In genomic region chr18:57784034-57784815, GRCh38 we compare ENCODE assay signal across 12 cellular contexts. TPM values are rescaled to one million over a fixed set of nuclear protein-coding genes. Genes with fewer than 3 reads are reported as not detected.
DNase-seq lines count a peak whose midpoint lies in the region; ATAC-seq, FAIRE-seq and TF ChIP-seq lines count a peak whose summit lies in the region.
"Had no signal": no experiment of that assay in that cellular context is flagged by ENCODE, and none has a peak within 500 bp of the region (broad histone marks: within the 10 kb centered on the region; RNA-seq: fewer than 3 reads in every experiment).

No MANE protein-coding gene starts in this region.

- H3K27me3 ChIP-seq in heart left ventricle (no peaks in the 10 kb centered on the region), right lobe of liver (no peaks in the 10 kb centered on the region), vagina (no peaks in the 10 kb centered on the region)
- H3K27me3 ChIP-seq: neutrophil had no signal

- TF ChIP-seq POLR2A in heart left ventricle (IDR thresholded peaks at IDR 0.05) (no peak), right lobe of liver (IDR thresholded peaks at IDR 0.05) (no peak), vagina (IDR thresholded peaks at IDR 0.05) (no peak), erythroblast (IDR thresholded peaks at IDR 0.05; ENCODE audit: low read length) (no peak), GM12891 (IDR thresholded peaks at IDR 0.05; ENCODE audit: low read depth, low read length) (no peak)

- TF ChIP-seq CTCF in heart left ventricle (IDR thresholded peaks at IDR 0.05) (no peak), cardiac fibroblast (IDR thresholded peaks at IDR 0.05; ENCODE audit: low read depth, low read length) (no peak), right lobe of liver (IDR thresholded peaks at IDR 0.05) (no peak), vagina (IDR thresholded peaks at IDR 0.05) (no peak)

- peaks cover 6% of the 10 kb centered on the region for H3K4me1 Mint-ChIP-seq in T-helper 2 cell treated with Interferon-gamma antibody and Interleukin-4, amounts not matched to agents 5 μg/mL and 100 μg/mL, for 36 hours (ENCODE audit: low read depth)

- intact Hi-C loops in heart left ventricle (cut with DNase I), result no loop called here
- intact Hi-C loops in Right ventricle myocardium superior (cut with DNase I), result no loop called here
- intact Hi-C loops in right lobe of liver (cut with DNase I), result no loop called here
- intact Hi-C loops in vagina (cut with DNase I), result no loop called here

- no peaks in the 10 kb centered on the region for H3K9me3 Mint-ChIP-seq in T-helper 2 cell treated with Interferon-gamma antibody and Interleukin-4, amounts not matched to agents 5 μg/mL and 100 μg/mL, for 36 hours

- H3K4me1 ChIP-seq in heart left ventricle, result peaks cover 3 to 96% (median 63%) of the 10 kb centered on the region in 12 donors
- peaks cover 0 to 36% (median 13%) of the 10 kb centered on the region in 4 donors for H3K4me1 ChIP-seq in right lobe of liver
- peaks cover 85% of the 10 kb centered on the region for H3K4me1 ChIP-seq in vagina

- H3K4me3 Mint-ChIP-seq in T-helper 2 cell treated with Interferon-gamma antibody and Interleukin-4, amounts not matched to agents 5 μg/mL and 100 μg/mL, for 36 hours, result no peak overlapping the region

- H3K4me3 ChIP-seq in heart left ventricle (no peak overlapping the region), cardiac fibroblast (replicated peaks in 1 of 2; ENCODE audit: low read depth in 2 of 2, low read length in 2 of 2) (no peak overlapping the region), right lobe of liver (no peak overlapping the region), vagina (no peak overlapping the region)

- no peaks in the 10 kb centered on the region for H3K27me3 Mint-ChIP-seq in T-helper 2 cell treated with Interferon-gamma antibody and Interleukin-4, amounts not matched to agents 5 μg/mL and 100 μg/mL, for 36 hours (ENCODE audit: low read depth)

- FAIRE-seq in GM12891 (lab: Jason Lieb, UNC), result no peak

- 58 to 69% (median 63%) methylated on average over 16 of the region's 16 CpGs for WGBS in heart left ventricle, 4 donors
- 41% methylated on average over 16 of the region's 16 CpGs for WGBS in right lobe of liver (ENCODE audit: insufficient coverage, low coverage, low lambda C conversion rate, missing lambda C conversion rate)

- no peaks in the 10 kb centered on the region for H3K36me3 Mint-ChIP-seq in T-helper 2 cell treated with Interferon-gamma antibody and Interleukin-4, amounts not matched to agents 5 μg/mL and 100 μg/mL, for 36 hours (ENCODE audit: low read depth)

- H3K36me3 ChIP-seq in heart left ventricle, result no peaks in the 10 kb centered on the region
- H3K36me3 ChIP-seq in right lobe of liver, result no peaks in the 10 kb centered on the region
- no peaks in the 10 kb centered on the region for H3K36me3 ChIP-seq in vagina
- H3K36me3 ChIP-seq: neutrophil had no signal

- peak overlapping the region in 11 of 12 donors; percentile 2 to 70 (median 50) for H3K27ac ChIP-seq in heart left ventricle
- peak overlapping the region in 2 of 3 donors; percentile 37 to 66 for H3K27ac ChIP-seq in right lobe of liver
- H3K27ac ChIP-seq in vagina, result peak overlapping the region; percentile 27
- H3K27ac ChIP-seq: epithelial cell of prostate, neutrophil had no signal

- no peak overlapping the region for H3K27ac Mint-ChIP-seq in T-helper 2 cell treated with Interferon-gamma antibody and Interleukin-4, amounts not matched to agents 5 μg/mL and 100 μg/mL, for 36 hours

- H3K9me3 ChIP-seq in heart left ventricle, result peaks cover 0 to 3% (median 0%) of the 10 kb centered on the region in 12 donors
- H3K9me3 ChIP-seq in right lobe of liver, result no peaks in the 10 kb centered on the region
- H3K9me3 ChIP-seq in vagina, result no peaks in the 10 kb centered on the region
- H3K9me3 ChIP-seq: neutrophil had no signal

- DNase-seq in heart left ventricle, result no peak
- no peak for DNase-seq in Right ventricle myocardium superior
- DNase-seq in cardiac fibroblast (ENCODE audit: low read depth in 2 of 2), result peak; percentile 82 to 91
- DNase-seq in right lobe of liver, result no peak
- no peak for DNase-seq in vagina (ENCODE audit: extremely low spot score in 2 of 2)
- DNase-seq in erythroblast (lab: John Stamatoyannopoulos, UW), result no peak
- DNase-seq in T-helper 2 cell treated with Interferon-gamma antibody and Interleukin-4, amounts not matched to agents 5 μg/mL and 100 μg/mL, for 36 hours (ENCODE audit: low spot score), result no peak
- no peak for DNase-seq in GM12891 (ENCODE audit: insufficient read length, low spot score)
- DNase-seq: NCI-H146, SW 1271 had no signal

- peak in 1 of 4 donors; percentile 26 for ATAC-seq in heart left ventricle
- no peak for ATAC-seq in Right ventricle myocardium superior (ENCODE audit: poor library complexity)
- ATAC-seq in right lobe of liver, result peak; percentile 15 to 56 (median 48)

TF ChIP-seq in GM12891, 5 proteins besides CTCF, POLR2A, EP300 and RAD21:
- TF ChIP-seq PAX5 (IDR thresholded peaks at IDR 0.05; ENCODE audit: insufficient read depth, low read length, severe bottlenecking) (no peak), SPI1 (IDR thresholded peaks at IDR 0.05; ENCODE audit: low read depth, low read length) (no peak)
TF ChIP-seq in GM12891: peak in this region for 0.

RNA-seq across cellular contexts. Expression of gene ATP8B1, which starts 18.9 kb away (rescaled TPM):
- 10 to 100 TPM in 1 of 9 donors, 1 to 10 TPM in 8; 5.3 to 12.8 (median 6.5) TPM for total RNA-seq in heart left ventricle
- polyA plus RNA-seq in heart left ventricle, result 1 to 10 TPM; 3.0 to 3.7 TPM
- 5.9 TPM for total RNA-seq in Right ventricle myocardium superior
- total RNA-seq in right lobe of liver, result 10 to 100 TPM in 5 of 6 experiments, 1 to 10 TPM in 1; 9.0 to 18.4 (median 17.1) TPM
- total RNA-seq in vagina, result 41.5 TPM
- polyA plus RNA-seq in GM12891 (2012; ENCODE audit: low read depth, missing spikeins), result 0.05 TPM

Comparison
In these comparisons a context has a peak if more than half of its experiments do, and no peak if none do; other contexts are left out.
1. DNase-seq: peak in cardiac fibroblast (2 of 2); none in heart left ventricle (0 of 5), Right ventricle myocardium superior (single experiment), right lobe of liver (0 of 3), vagina (0 of 2), erythroblast (0 of 2), T-helper 2 cell treated with Interferon-gamma antibody and Interleukin-4, amounts not matched to agents 5 μg/mL and 100 μg/mL, for 36 hours (single experiment) and GM12891 (single experiment).
2. Peak in every context shown above with its lines, with median percentiles within 50 percentile points of each other: H3K27ac ChIP-seq.